In the genomic region with DNA sequence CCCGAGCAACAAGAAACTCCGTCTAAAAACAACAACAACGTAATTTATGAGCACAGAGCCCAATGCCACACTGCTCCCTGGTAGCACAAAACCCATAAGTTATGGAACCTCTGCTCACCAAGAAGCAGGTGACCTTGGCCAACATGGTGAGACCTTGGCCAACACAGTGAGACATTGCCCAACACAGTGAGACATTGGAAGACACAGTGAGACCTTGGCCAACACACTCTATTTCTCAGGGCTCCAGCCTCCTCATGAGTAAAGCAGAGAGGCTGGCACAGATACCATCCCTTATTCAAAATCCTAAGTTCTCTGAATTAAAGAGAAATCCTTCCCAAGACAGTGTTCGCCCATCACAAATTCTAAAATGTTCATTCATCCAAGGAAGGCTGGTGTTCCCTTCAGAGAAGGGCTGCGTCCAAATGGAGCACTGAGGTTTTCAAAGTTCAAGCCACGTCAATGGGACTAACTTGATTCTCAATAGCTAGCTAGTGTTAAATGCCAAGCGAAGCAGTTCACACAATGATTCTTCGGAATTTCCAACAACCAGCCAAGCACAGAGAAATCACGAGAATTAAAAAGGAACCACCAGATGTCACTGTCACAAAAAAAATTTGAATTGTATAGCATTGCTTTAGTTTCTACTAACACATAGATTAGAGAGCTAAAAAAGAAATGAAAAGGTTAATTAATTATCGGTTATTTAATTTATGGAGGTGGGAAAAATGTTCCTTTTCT, we compare ENCODE assay signal across 8 cellular contexts. TPM values are rescaled to one million over a fixed set of nuclear protein-coding genes. Genes with fewer than 3 reads are reported as not detected.
DNase-seq lines count a peak whose midpoint lies in the region; ATAC-seq and TF ChIP-seq lines count a peak whose summit lies in the region.

No MANE protein-coding gene starts in this region.

- no peaks in the 10 kb centered on the region for H3K36me3 ChIP-seq in OCI-LY1 (ENCODE audit: insufficient read depth, low read length)

- peak; percentile 58 for ATAC-seq in GM18519 (IDR thresholded peaks at IDR 0.05; ENCODE audit: low FRiP score, unreplicated experiment)
- ATAC-seq in HG02852 (IDR thresholded peaks at IDR 0.05; ENCODE audit: unreplicated experiment) = no peak

- H3K4me3 ChIP-seq in AG09309 (ENCODE audit: control insufficient read depth, low read depth, low read length) (no peak overlapping the region), OCI-LY1 (ENCODE audit: low read depth, low read length, poor library complexity, severe bottlenecking) (no peak overlapping the region), epithelial cell of proximal tubule (ENCODE audit: low read depth, low read length) (no peak overlapping the region)

- no peaks in the 10 kb centered on the region for H3K79me2 ChIP-seq in OCI-LY1 (ENCODE audit: insufficient read depth, low read length)

- no peak overlapping the region for H3K27ac ChIP-seq in OCI-LY1 (ENCODE audit: low read depth, low read length, poor library complexity, severe bottlenecking)

- H3K4me2 ChIP-seq in OCI-LY1 (ENCODE audit: low read length) = no peak overlapping the region

- no peaks in the 10 kb centered on the region for H3F3A ChIP-seq in OCI-LY1 (ENCODE audit: insufficient read depth, low read length)

- no peaks in the 10 kb centered on the region for H3K27me3 ChIP-seq in OCI-LY1 (ENCODE audit: insufficient read depth, low read length)

- H3K9me3 ChIP-seq in OCI-LY1 (ENCODE audit: low read length) = no peaks in the 10 kb centered on the region

- DNase-seq in AG09309 (ENCODE audit: low read depth) (no peak), epithelial cell of proximal tubule (ENCODE audit: low read depth) (peak; percentile 74), putamen (ENCODE audit: low spot score) (peak; percentile 57), hepatic stellate cell (ENCODE audit: low spot score) (no peak), T-helper 9 cell (no peak)

- TF ChIP-seq CTCF in AG09309 (IDR thresholded peaks at IDR 0.05; ENCODE audit: control insufficient read depth, insufficient read depth, low read depth, low read length, missing control alignments) (peak; percentile 30), OCI-LY1 (IDR thresholded peaks at IDR 0.05; ENCODE audit: low read length) (peak; percentile 59; the same call in 1 of the 2 replicates), epithelial cell of proximal tubule (conservative IDR thresholded peaks at IDR 0.05; ENCODE audit: low read depth, low read length) (peak; percentile 52)

- no peak overlapping the region for H3K9ac ChIP-seq in OCI-LY1 (ENCODE audit: low read length)

- no peaks in the 10 kb centered on the region for H3K4me1 ChIP-seq in OCI-LY1 (ENCODE audit: insufficient read depth, low read length, severe bottlenecking)

- no peaks in the 10 kb centered on the region for H3K9me2 ChIP-seq in OCI-LY1 (ENCODE audit: low read depth, low read length)

- H4K20me1 ChIP-seq in OCI-LY1 (ENCODE audit: insufficient read depth, low read length) = no peaks in the 10 kb centered on the region

- H2AFZ ChIP-seq in OCI-LY1 (ENCODE audit: low read length) = no peak overlapping the region

RNA-seq across cellular contexts. Expression of a gene that starts 29.4 kb away (rescaled TPM):
- total RNA-seq in epithelial cell of proximal tubule = 3.8 and 5.2 TPM in 2 replicates

Comparison
In these comparisons a context has a peak if more than half of its experiments do, and no peak if none do; other contexts are left out.
1. DNase-seq: peak in epithelial cell of proximal tubule (single experiment) and putamen (single experiment); none in AG09309 (single experiment), hepatic stellate cell (single experiment) and T-helper 9 cell (single experiment).
2. Peak in every context shown above with its lines, with median percentiles within 50 percentile points of each other: CTCF ChIP-seq.